ENCODE assay signal across 11 cellular contexts in genomic region chr6:109527989-109528388, GRCh38. TPM values are rescaled to one million over a fixed set of nuclear protein-coding genes. Genes with fewer than 3 reads are reported as not detected.
A peak's percentile ranks its signal among the peaks of the same experiment; 100 is the strongest.
DNase-seq lines count a peak whose midpoint lies in the region; ATAC-seq, FAIRE-seq and TF ChIP-seq lines count a peak whose summit lies in the region.
"Had no signal": no experiment of that assay in that cellular context is flagged by ENCODE, and none has a peak within 500 bp of the region (broad histone marks: within the 10 kb centered on the region; RNA-seq: fewer than 3 reads in every experiment).

No MANE protein-coding gene starts in this region.

- H3K27me3 ChIP-seq in adrenal gland = no peaks in the 10 kb centered on the region

- no peak overlapping the region for H3K27ac Mint-ChIP-seq in endothelial cell (ENCODE audit: unreplicated experiment)

- no peaks in the 10 kb centered on the region for H3K36me3 Mint-ChIP-seq in endothelial cell (ENCODE audit: low read depth, unreplicated experiment)

- BruUV-seq in OCI-LY7 (replicated peaks; lab: Mats Ljungman, UMichigan) = no TSS peak

- H3K9me2 ChIP-seq in OCI-LY7 (ENCODE audit: insufficient read depth, low read length) = no peaks in the 10 kb centered on the region

- no peak overlapping the region for H3K27ac ChIP-seq in A549
- H3K27ac ChIP-seq in OCI-LY7 (ENCODE audit: low read depth, low read length, poor library complexity, severe bottlenecking) = no peak overlapping the region
- no peak overlapping the region for H3K27ac ChIP-seq in adrenal gland
- H3K27ac ChIP-seq in coronary artery = no peak overlapping the region
- H3K27ac ChIP-seq: prostate gland had no signal

- TF ChIP-seq POLR2A in A549 (IDR thresholded peaks at IDR 0.05; ENCODE audit: low read length) (no peak), adrenal gland (IDR thresholded peaks at IDR 0.05) (no peak)

- H3K4me3 Mint-ChIP-seq in endothelial cell (ENCODE audit: unreplicated experiment) = no peak overlapping the region

- no peak for FAIRE-seq in A549 (lab: Jason Lieb, UNC)
- FAIRE-seq: keratinocyte had no signal

- no peak for TF ChIP-seq RAD21 in A549 (conservative IDR thresholded peaks at IDR 0.05 in 1 of 2, IDR thresholded peaks at IDR 0.05 in 1 of 2)

- CTCF ChIA-PET in A549 (lab: Yijun Ruan, JAX) (interaction anchor here (0.7 to 2.7 kb wide), 7 partner anchors 10 to 888 kb away, joined by 4 to 27 read pairs (median 4); no protein-coding TSS in a partner anchor), OCI-LY7 (lab: Charles Lee; ENCODE audit: unreplicated experiment) (interaction anchor here (1.6 kb wide), 1 partner anchor 512 kb away, joined by 3 read pairs; no protein-coding TSS in a partner anchor)

- no peaks in the 10 kb centered on the region for H3K36me3 ChIP-seq in OCI-LY7 (ENCODE audit: insufficient read depth, low read length)
- H3K36me3 ChIP-seq in adrenal gland (replicated peaks in 1 of 2) = no peaks in the 10 kb centered on the region
- H3K36me3 ChIP-seq: prostate gland had no signal

- no peak overlapping the region for H2AFZ ChIP-seq in OCI-LY7 (ENCODE audit: low read length)

- no peaks in the 10 kb centered on the region for H3K9me3 Mint-ChIP-seq in endothelial cell (ENCODE audit: unreplicated experiment)

- POLR2A ChIA-PET in A549 (lab: Yijun Ruan, JAX) = no interaction called here
- POLR2A ChIA-PET in OCI-LY7 (lab: Charles Lee) = no interaction called here

- TF ChIP-seq CTCF in A549 (IDR thresholded peaks at IDR 0.05) = no peak
- peak; percentile 62 for TF ChIP-seq CTCF in OCI-LY7 (conservative IDR thresholded peaks at IDR 0.05; ENCODE audit: low read length)
- peak; percentile 41 for TF ChIP-seq CTCF in endothelial cell (IDR thresholded peaks at IDR 0.05; ENCODE audit: unreplicated experiment)
- no peak for TF ChIP-seq CTCF in adrenal gland (IDR thresholded peaks at IDR 0.05)
- no peak for TF ChIP-seq CTCF in coronary artery (IDR thresholded peaks at IDR 0.05)

- ATAC-seq in A549 (peak; percentile 84 to 85), GM21390 (IDR thresholded peaks at IDR 0.05; ENCODE audit: unreplicated experiment) (no peak)

- no peaks in the 10 kb centered on the region for H4K20me1 ChIP-seq in OCI-LY7 (ENCODE audit: insufficient read depth, low read length)

- TF ChIP-seq EP300 in A549 (IDR thresholded peaks at IDR 0.05) = no peak

- H3K4me3 ChIP-seq in A549 = no peak overlapping the region
- H3K4me3 ChIP-seq in OCI-LY7 (ENCODE audit: low read depth, low read length, poor library complexity, severe bottlenecking) = no peak overlapping the region
- no peak overlapping the region for H3K4me3 ChIP-seq in adrenal gland
- H3K4me3 ChIP-seq in coronary artery = no peak overlapping the region
- H3K4me3 ChIP-seq: prostate gland had no signal

- WGBS in A549 (ENCODE audit: missing lambda C conversion rate) = 24% methylated on average over 3 of the region's 3 CpGs
- WGBS in adrenal gland, 4 donors = 81 to 87% (median 86%) methylated on average over 3 of the region's 3 CpGs

- H3K79me2 ChIP-seq in OCI-LY7 (ENCODE audit: insufficient read depth, low read depth, low read length) = no peaks in the 10 kb centered on the region

- intact Hi-C loops in OCI-LY7 (cut with micrococcal nuclease; ENCODE audit: unreplicated experiment) (loop anchor here (1.0 to 5.0 kb wide), 4 partner anchors 164 to 864 kb away; partner anchors contain the start of genes AK9 and FIG4), adrenal gland (cut with DNase I) (loop anchor here (5.0 to 10.0 kb wide), 3 partner anchors 174 to 529 kb away; no protein-coding TSS in a partner anchor)

- no peaks in the 10 kb centered on the region for H3K27me3 Mint-ChIP-seq in endothelial cell (ENCODE audit: unreplicated experiment)

- H3K4me1 Mint-ChIP-seq in endothelial cell (ENCODE audit: unreplicated experiment) = no peaks in the 10 kb centered on the region

- DNase-seq in A549 (ENCODE audit: low read depth in 1 of 2, low spot score in 1 of 2) (peak; percentile 10 to 17), ELF-1 (ENCODE audit: low read depth, low spot score) (peak; percentile 7), OCI-LY7 (ENCODE audit: low spot score) (peak; percentile 19), endothelial cell (ENCODE audit: low spot score) (no peak), adrenal gland (no peak), activated gamma-delta T cell (lab: John Stamatoyannopoulos, UW) (no peak), coronary artery (ENCODE audit: low spot score) (no peak)
- DNase-seq: activated effector memory CD4-positive, alpha-beta T cell treated with anti-CD3 and anti-CD28 coated beads, Interleukin-2, amount 50 U/mL, for 16 hours had no signal

- H3K4me2 ChIP-seq in A549 (no peak overlapping the region), OCI-LY7 (ENCODE audit: low read length) (no peak overlapping the region)

- H3K4me1 ChIP-seq in A549 (no peaks in the 10 kb centered on the region), OCI-LY7 (ENCODE audit: insufficient read depth, low read length, poor library complexity, severe bottlenecking) (no peaks in the 10 kb centered on the region), adrenal gland (replicated peaks in 1 of 2) (no peaks in the 10 kb centered on the region)
- H3K4me1 ChIP-seq: prostate gland had no signal

- peaks cover 3% of the 10 kb centered on the region; the same call in 2 of the 3 replicates for H3K9me3 ChIP-seq in A549
- peaks cover 6% of the 10 kb centered on the region; the same call in 1 of the 2 replicates for H3K9me3 ChIP-seq in OCI-LY7 (ENCODE audit: low read length)
- no peaks in the 10 kb centered on the region for H3K9me3 ChIP-seq in adrenal gland (replicated peaks in 1 of 3)
- H3K9me3 ChIP-seq: prostate gland had no signal

TF ChIP-seq in A549, 52 proteins besides CTCF, POLR2A, EP300 and RAD21:
- TF ChIP-seq, protein P1, sequence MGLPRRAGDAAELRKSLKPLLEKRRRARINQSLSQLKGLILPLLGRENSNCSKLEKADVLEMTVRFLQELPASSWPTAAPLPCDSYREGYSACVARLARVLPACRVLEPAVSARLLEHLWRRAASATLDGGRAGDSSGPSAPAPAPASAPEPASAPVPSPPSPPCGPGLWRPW (IDR thresholded peaks at IDR 0.05) = no peak
- TF ChIP-seq HEYL (CRISPR knock-in tag; IDR thresholded peaks at IDR 0.05) (no peak), KDM5A (IDR thresholded peaks at IDR 0.05) (no peak), POLR2AphosphoS2 (conservative IDR thresholded peaks at IDR 0.05; ENCODE audit: low read length) (no peak), ZC3H11A (IDR thresholded peaks at IDR 0.05) (no peak), RARB (CRISPR knock-in tag; IDR thresholded peaks at IDR 0.05) (no peak), HOXB13 (CRISPR knock-in tag; IDR thresholded peaks at IDR 0.05; ENCODE audit: low read depth) (no peak), HMGXB4 (CRISPR knock-in tag; IDR thresholded peaks at IDR 0.05; ENCODE audit: borderline replicate concordance) (no peak), FOXS1 (CRISPR knock-in tag; IDR thresholded peaks at IDR 0.05) (no peak), FOSB (CRISPR knock-in tag; IDR thresholded peaks at IDR 0.05) (no peak), SMC3 (IDR thresholded peaks at IDR 0.05) (no peak), CBX8 (IDR thresholded peaks at IDR 0.05) (no peak)
- TF ChIP-seq, protein P2, sequence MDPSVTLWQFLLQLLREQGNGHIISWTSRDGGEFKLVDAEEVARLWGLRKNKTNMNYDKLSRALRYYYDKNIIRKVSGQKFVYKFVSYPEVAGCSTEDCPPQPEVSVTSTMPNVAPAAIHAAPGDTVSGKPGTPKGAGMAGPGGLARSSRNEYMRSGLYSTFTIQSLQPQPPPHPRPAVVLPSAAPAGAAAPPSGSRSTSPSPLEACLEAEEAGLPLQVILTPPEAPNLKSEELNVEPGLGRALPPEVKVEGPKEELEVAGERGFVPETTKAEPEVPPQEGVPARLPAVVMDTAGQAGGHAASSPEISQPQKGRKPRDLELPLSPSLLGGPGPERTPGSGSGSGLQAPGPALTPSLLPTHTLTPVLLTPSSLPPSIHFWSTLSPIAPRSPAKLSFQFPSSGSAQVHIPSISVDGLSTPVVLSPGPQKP (IDR thresholded peaks at IDR 0.05; ENCODE audit: low read depth, low read length) = no peak
TF ChIP-seq in A549: peak in this region for 0.

RNA-seq across cellular contexts. Expression of gene ZBTB24, which starts 45.0 kb away (rescaled TPM):
- polyA plus RNA-seq in A549 (2011; rRNA removed) = 5.2 and 5.4 TPM in 2 replicates
- polyA plus RNA-seq in A549 (2012; cell fraction: cytosol; rRNA removed) = 1.7 and 2.1 TPM in 2 replicates
- polyA plus RNA-seq in A549 (2012; cell fraction: nucleus; rRNA removed) = 1.7 and 2.0 TPM in 2 replicates
- 4.3 to 4.5 TPM (median 4.5 TPM) in 3 replicates for polyA plus RNA-seq in A549 (2017; fragmentation: RNase III; extraction: RNeasy Plus Mini Kit Qiagen cat#74134 plus additional on column Dnase treatment)
- polyA minus RNA-seq in A549 (2011; rRNA and poly(A)+ RNA removed) = 6.7 and 7.4 TPM in 2 replicates
- 13.7 and 15.3 TPM in 2 replicates for total RNA-seq in OCI-LY7 (2014; rRNA removed; shearing (Covaris generic))
- 15.8 and 17.0 TPM in 2 replicates for total RNA-seq in OCI-LY7 (2022)
- total RNA-seq in endothelial cell (ENCODE audit: unreplicated experiment) = 5.1 TPM
- 10 to 100 TPM in 1 of 8 donors, 1 to 10 TPM in 7; 4.5 to 14.4 (median 6.6) TPM for total RNA-seq in adrenal gland
- 1 to 10 TPM; 2.2 to 7.0 (median 4.0) TPM for polyA plus RNA-seq in adrenal gland

Comparison
In these comparisons a context has a peak if more than half of its experiments do, and no peak if none do; other contexts are left out.
1. DNase-seq: peak in A549 (2 of 2), ELF-1 (single experiment) and OCI-LY7 (single experiment); none in endothelial cell (single experiment), adrenal gland (0 of 7), activated gamma-delta T cell (single experiment) and coronary artery (single experiment).
2. CTCF ChIP-seq: peak in OCI-LY7 (single experiment) and endothelial cell (single experiment); none in A549 (single experiment), adrenal gland (0 of 6) and coronary artery (single experiment).